Comparison of ENCODE assay signal across 1 cellular context in the genomic region with DNA sequence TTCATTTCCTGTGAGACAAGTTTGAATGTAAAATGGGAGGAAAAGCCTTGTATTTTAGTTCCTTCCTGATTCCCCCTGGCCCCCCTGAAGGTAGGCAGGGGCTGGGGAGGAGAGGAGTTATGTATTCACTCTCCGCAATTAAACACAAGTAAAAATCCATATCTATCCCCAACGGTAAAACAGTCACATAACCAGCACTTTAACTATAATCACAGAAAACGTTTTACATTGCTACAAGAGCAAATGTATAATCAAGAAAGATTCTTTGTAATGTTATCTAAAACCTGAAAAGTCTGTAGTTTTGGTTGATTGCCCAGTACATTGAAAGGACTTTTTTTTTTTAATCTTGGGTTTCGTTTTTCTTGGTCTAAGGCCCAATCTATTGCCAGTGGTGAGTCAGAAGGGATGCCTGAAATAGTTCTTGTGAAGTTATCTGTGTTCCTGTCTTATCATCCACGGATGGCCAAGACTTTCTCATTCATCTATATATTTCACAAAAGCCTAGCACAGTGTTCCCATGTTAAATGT.
TF ChIP-seq lines count a peak whose summit lies in the region.

No MANE protein-coding gene starts in this region.

TF ChIP-seq in GM12878, 131 proteins besides CTCF, POLR2A, EP300 and RAD21:
- no peak for TF ChIP-seq SREBF2 (IDR thresholded peaks at IDR 0.05; ENCODE audit: low read length)
- TF ChIP-seq ZNF622 (IDR thresholded peaks at IDR 0.05), result no peak
- no peak for TF ChIP-seq ZBED1 (IDR thresholded peaks at IDR 0.05; ENCODE audit: borderline replicate concordance)
- peak; percentile 21; the same call in 1 of the 2 replicates for TF ChIP-seq JUNB (IDR thresholded peaks at IDR 0.05)
- peak; percentile 55; the same call in 1 of the 2 replicates for TF ChIP-seq NFIC (IDR thresholded peaks at IDR 0.05; ENCODE audit: low read depth, low read length)
- TF ChIP-seq ASH2L (IDR thresholded peaks at IDR 0.05; ENCODE audit: borderline replicate concordance, low read depth), result peak; percentile 52; the same call in 1 of the 2 replicates
- TF ChIP-seq, protein P1, sequence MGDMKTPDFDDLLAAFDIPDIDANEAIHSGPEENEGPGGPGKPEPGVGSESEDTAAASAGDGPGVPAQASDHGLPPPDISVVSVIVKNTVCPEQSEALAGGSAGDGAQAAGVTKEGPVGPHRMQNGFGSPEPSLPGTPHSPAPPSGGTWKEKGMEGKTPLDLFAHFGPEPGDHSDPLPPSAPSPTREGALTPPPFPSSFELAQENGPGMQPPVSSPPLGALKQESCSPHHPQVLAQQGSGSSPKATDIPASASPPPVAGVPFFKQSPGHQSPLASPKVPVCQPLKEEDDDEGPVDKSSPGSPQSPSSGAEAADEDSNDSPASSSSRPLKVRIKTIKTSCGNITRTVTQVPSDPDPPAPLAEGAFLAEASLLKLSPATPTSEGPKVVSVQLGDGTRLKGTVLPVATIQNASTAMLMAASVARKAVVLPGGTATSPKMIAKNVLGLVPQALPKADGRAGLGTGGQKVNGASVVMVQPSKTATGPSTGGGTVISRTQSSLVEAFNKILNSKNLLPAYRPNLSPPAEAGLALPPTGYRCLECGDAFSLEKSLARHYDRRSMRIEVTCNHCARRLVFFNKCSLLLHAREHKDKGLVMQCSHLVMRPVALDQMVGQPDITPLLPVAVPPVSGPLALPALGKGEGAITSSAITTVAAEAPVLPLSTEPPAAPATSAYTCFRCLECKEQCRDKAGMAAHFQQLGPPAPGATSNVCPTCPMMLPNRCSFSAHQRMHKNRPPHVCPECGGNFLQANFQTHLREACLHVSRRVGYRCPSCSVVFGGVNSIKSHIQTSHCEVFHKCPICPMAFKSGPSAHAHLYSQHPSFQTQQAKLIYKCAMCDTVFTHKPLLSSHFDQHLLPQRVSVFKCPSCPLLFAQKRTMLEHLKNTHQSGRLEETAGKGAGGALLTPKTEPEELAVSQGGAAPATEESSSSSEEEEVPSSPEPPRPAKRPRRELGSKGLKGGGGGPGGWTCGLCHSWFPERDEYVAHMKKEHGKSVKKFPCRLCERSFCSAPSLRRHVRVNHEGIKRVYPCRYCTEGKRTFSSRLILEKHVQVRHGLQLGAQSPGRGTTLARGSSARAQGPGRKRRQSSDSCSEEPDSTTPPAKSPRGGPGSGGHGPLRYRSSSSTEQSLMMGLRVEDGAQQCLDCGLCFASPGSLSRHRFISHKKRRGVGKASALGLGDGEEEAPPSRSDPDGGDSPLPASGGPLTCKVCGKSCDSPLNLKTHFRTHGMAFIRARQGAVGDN (IDR thresholded peaks at IDR 0.05), result no peak
- TF ChIP-seq BRCA1 (IDR thresholded peaks at IDR 0.05; ENCODE audit: low read depth, low read length), result no peak
- TF ChIP-seq, protein P2, sequence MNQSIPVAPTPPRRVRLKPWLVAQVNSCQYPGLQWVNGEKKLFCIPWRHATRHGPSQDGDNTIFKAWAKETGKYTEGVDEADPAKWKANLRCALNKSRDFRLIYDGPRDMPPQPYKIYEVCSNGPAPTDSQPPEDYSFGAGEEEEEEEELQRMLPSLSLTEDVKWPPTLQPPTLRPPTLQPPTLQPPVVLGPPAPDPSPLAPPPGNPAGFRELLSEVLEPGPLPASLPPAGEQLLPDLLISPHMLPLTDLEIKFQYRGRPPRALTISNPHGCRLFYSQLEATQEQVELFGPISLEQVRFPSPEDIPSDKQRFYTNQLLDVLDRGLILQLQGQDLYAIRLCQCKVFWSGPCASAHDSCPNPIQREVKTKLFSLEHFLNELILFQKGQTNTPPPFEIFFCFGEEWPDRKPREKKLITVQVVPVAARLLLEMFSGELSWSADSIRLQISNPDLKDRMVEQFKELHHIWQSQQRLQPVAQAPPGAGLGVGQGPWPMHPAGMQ (IDR thresholded peaks at IDR 0.05; ENCODE audit: borderline replicate concordance), result no peak
- no peak for TF ChIP-seq CREM (IDR thresholded peaks at IDR 0.05; ENCODE audit: low read depth)
- TF ChIP-seq, protein P3, sequence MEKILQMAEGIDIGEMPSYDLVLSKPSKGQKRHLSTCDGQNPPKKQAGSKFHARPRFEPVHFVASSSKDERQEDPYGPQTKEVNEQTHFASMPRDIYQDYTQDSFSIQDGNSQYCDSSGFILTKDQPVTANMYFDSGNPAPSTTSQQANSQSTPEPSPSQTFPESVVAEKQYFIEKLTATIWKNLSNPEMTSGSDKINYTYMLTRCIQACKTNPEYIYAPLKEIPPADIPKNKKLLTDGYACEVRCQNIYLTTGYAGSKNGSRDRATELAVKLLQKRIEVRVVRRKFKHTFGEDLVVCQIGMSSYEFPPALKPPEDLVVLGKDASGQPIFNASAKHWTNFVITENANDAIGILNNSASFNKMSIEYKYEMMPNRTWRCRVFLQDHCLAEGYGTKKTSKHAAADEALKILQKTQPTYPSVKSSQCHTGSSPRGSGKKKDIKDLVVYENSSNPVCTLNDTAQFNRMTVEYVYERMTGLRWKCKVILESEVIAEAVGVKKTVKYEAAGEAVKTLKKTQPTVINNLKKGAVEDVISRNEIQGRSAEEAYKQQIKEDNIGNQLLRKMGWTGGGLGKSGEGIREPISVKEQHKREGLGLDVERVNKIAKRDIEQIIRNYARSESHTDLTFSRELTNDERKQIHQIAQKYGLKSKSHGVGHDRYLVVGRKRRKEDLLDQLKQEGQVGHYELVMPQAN (conservative IDR thresholded peaks at IDR 0.05), result no peak
- TF ChIP-seq POLR2AphosphoS2 (IDR thresholded peaks at IDR 0.05; ENCODE audit: low read depth, low read length), result no peak
- no peak for TF ChIP-seq RELA (IDR thresholded peaks at IDR 0.05; ENCODE audit: borderline replicate concordance, partially characterized antibody)
- TF ChIP-seq ESRRA (IDR thresholded peaks at IDR 0.05; ENCODE audit: low read length), result no peak
- TF ChIP-seq, protein P4, sequence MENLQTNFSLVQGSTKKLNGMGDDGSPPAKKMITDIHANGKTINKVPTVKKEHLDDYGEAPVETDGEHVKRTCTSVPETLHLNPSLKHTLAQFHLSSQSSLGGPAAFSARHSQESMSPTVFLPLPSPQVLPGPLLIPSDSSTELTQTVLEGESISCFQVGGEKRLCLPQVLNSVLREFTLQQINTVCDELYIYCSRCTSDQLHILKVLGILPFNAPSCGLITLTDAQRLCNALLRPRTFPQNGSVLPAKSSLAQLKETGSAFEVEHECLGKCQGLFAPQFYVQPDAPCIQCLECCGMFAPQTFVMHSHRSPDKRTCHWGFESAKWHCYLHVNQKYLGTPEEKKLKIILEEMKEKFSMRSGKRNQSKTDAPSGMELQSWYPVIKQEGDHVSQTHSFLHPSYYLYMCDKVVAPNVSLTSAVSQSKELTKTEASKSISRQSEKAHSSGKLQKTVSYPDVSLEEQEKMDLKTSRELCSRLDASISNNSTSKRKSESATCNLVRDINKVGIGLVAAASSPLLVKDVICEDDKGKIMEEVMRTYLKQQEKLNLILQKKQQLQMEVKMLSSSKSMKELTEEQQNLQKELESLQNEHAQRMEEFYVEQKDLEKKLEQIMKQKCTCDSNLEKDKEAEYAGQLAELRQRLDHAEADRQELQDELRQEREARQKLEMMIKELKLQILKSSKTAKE (IDR thresholded peaks at IDR 0.05; ENCODE audit: low read depth, poor library complexity, severe bottlenecking), result peak; percentile 14
- TF ChIP-seq SRF (IDR thresholded peaks at IDR 0.05; ENCODE audit: low read depth in 2 of 2, low read length in 2 of 2), result no peak
- peak; percentile 30; the same call in 1 of the 2 replicates for TF ChIP-seq MTA3 (IDR thresholded peaks at IDR 0.05; ENCODE audit: borderline replicate concordance, low read length)
- no peak for TF ChIP-seq HDAC6 (IDR thresholded peaks at IDR 0.05; ENCODE audit: unreplicated experiment)
- no peak for TF ChIP-seq CREB1 (IDR thresholded peaks at IDR 0.05; ENCODE audit: low read depth)
- TF ChIP-seq, protein P5, sequence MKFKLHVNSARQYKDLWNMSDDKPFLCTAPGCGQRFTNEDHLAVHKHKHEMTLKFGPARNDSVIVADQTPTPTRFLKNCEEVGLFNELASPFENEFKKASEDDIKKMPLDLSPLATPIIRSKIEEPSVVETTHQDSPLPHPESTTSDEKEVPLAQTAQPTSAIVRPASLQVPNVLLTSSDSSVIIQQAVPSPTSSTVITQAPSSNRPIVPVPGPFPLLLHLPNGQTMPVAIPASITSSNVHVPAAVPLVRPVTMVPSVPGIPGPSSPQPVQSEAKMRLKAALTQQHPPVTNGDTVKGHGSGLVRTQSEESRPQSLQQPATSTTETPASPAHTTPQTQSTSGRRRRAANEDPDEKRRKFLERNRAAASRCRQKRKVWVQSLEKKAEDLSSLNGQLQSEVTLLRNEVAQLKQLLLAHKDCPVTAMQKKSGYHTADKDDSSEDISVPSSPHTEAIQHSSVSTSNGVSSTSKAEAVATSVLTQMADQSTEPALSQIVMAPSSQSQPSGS (IDR thresholded peaks at IDR 0.05; ENCODE audit: low read length), result peak; percentile 48; the same call in 1 of the 2 replicates
- TF ChIP-seq EZH2 (IDR thresholded peaks at IDR 0.05; ENCODE audit: borderline replicate concordance, control insufficient read depth, low read depth, low read length), result no peak
- TF ChIP-seq POU2F2 (IDR thresholded peaks at IDR 0.05; ENCODE audit: borderline replicate concordance, low read depth, low read length), result no peak
- TF ChIP-seq HCFC1 (IDR thresholded peaks at IDR 0.05; ENCODE audit: low read length), result no peak
- no peak for TF ChIP-seq SIX5 (IDR thresholded peaks at IDR 0.05; ENCODE audit: low read depth, low read length, severe bottlenecking)
- no peak for TF ChIP-seq FOXK2 (IDR thresholded peaks at IDR 0.05)
- TF ChIP-seq NR2C2 (IDR thresholded peaks at IDR 0.05; ENCODE audit: borderline replicate concordance, control insufficient read depth, insufficient read length, low read depth), result no peak
- TF ChIP-seq MEF2B (IDR thresholded peaks at IDR 0.05; ENCODE audit: partially characterized antibody, poor library complexity, severe bottlenecking), result peak; percentile 19
- peak; percentile 37; the same call in 1 of the 2 replicates for TF ChIP-seq EED (IDR thresholded peaks at IDR 0.05; ENCODE audit: low read depth)
- no peak for TF ChIP-seq ZNF217 (IDR thresholded peaks at IDR 0.05)
- no peak for TF ChIP-seq RAD51 (IDR thresholded peaks at IDR 0.05)
- TF ChIP-seq CHD1 (IDR thresholded peaks at IDR 0.05; ENCODE audit: low read depth, low read length), result no peak
- TF ChIP-seq MYC (IDR thresholded peaks at IDR 0.05; ENCODE audit: insufficient read depth, insufficient read length, insufficient replicate concordance, low read length, severe bottlenecking), result no peak
- TF ChIP-seq NBN (IDR thresholded peaks at IDR 0.05), result no peak
- peak; percentile 77; the same call in 1 of the 2 replicates for TF ChIP-seq MEF2A (IDR thresholded peaks at IDR 0.05; ENCODE audit: insufficient read depth, low read depth, low read length)
- 0 out of 2 replicates have a peak, but pooled peaks have one; percentile 28 for TF ChIP-seq RUNX3 (IDR thresholded peaks at IDR 0.05; ENCODE audit: low read length)
- no peak for TF ChIP-seq ETV6 (conservative IDR thresholded peaks at IDR 0.05 in 1 of 2, IDR thresholded peaks at IDR 0.05 in 1 of 2; ENCODE audit: borderline replicate concordance in 1 of 2, low read depth in 1 of 2)
- no peak for TF ChIP-seq WRNIP1 (IDR thresholded peaks at IDR 0.05; ENCODE audit: borderline replicate concordance, low read depth, low read length)
TF ChIP-seq in GM12878: peak in this region for 10.
